Comparison of ENCODE assay signal across 8 cellular contexts in the genomic region with DNA sequence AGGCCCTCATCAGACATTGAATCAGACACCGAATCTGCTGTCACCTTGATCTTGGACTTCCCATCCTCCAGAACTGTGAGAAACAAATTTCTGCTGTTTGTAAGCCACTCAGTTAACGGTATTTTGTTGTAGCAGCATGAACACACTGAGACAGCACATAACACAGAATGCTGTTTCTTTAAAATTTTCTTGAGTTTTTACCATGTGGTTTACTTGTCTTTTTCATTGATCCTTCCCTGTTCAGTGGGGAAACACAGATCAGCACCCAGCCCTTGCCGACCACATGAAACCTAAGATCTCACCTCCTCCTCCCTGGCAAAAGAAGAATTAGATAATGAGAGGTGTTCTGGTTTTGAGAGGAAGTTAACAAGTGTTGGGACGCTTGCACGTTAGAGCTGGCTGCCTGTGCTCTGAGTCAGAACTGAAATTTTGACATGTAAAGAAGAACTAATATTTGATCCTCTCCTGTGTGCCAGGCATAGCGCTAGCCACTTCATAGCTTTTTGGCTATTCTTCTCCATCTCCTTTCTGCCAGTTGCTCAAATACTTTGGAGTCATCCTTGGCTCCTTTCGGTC.
DNase-seq lines count a peak whose midpoint lies in the region; ATAC-seq, FAIRE-seq and TF ChIP-seq lines count a peak whose summit lies in the region.

No MANE protein-coding gene starts in this region.

- TF ChIP-seq POLR2A in HepG2 (IDR thresholded peaks at IDR 0.05; ENCODE audit: insufficient read depth in 1 of 2, low read depth in 2 of 2, low read length in 2 of 2) (no peak), lower leg skin (IDR thresholded peaks at IDR 0.05) (no peak)

- peaks cover 28% of the 10 kb centered on the region for H3K36me3 Mint-ChIP-seq in activated CD4-positive, alpha-beta memory T cell treated with anti-CD3 and anti-CD28 coated beads for 36 hours

- H3K9me3 Mint-ChIP-seq in activated CD4-positive, alpha-beta memory T cell treated with anti-CD3 and anti-CD28 coated beads for 36 hours: peaks cover 11% of the 10 kb centered on the region

- POLR2A ChIA-PET in activated CD4-positive, alpha-beta memory T cell treated with anti-CD3 and anti-CD28 coated beads for 36 hours (lab: Charles Lee): interaction anchor here (0.8 to 2.0 kb wide), 6 partner anchors 10 to 181 kb away, joined by 3 to 12 read pairs (median 4); no protein-coding TSS in a partner anchor
- POLR2A ChIA-PET in HepG2 (lab: Yijun Ruan, JAX): interaction anchor here (1.0 to 2.1 kb wide), 4 partner anchors 90 to 180 kb away, joined by 3 to 8 read pairs (median 6); partner anchors contain the start of gene DHRS3

- H3K27me3 ChIP-seq in DND-41 (ENCODE audit: insufficient read depth, low read length, poor library complexity): no peaks in the 10 kb centered on the region
- no peaks in the 10 kb centered on the region for H3K27me3 ChIP-seq in HepG2 (ENCODE audit: control insufficient read depth in 1 of 2, insufficient read depth in 2 of 2, low read length in 2 of 2)

- TF ChIP-seq EP300 in HepG2 (IDR thresholded peaks at IDR 0.05; ENCODE audit: low read depth in 2 of 2, low read length in 2 of 2) (no peak), HepG2 (CRISPR knock-in tag; IDR thresholded peaks at IDR 0.05; ENCODE audit: borderline replicate concordance) (no peak)

- no peak overlapping the region for H3K4me2 ChIP-seq in DND-41 (ENCODE audit: insufficient read depth, low read length)
- no peak overlapping the region for H3K4me2 ChIP-seq in HepG2 (ENCODE audit: low read depth, low read length)

- WGBS in HepG2 (ENCODE audit: low lambda C conversion rate): 96% methylated on average over 7 of the region's 7 CpGs
- 57 to 61% methylated on average over 7 of the region's 7 CpGs for WGBS in lower leg skin, 2 donors

- H4K20me1 ChIP-seq in DND-41 (ENCODE audit: insufficient read depth, low read length): no peaks in the 10 kb centered on the region
- H4K20me1 ChIP-seq in HepG2 (ENCODE audit: insufficient read depth, low read length): no peaks in the 10 kb centered on the region

- peak overlapping the region; percentile 7 for H3K27ac ChIP-seq in DND-41 (ENCODE audit: low read length)
- H3K27ac ChIP-seq in HepG2 (ENCODE audit: extremely low read length, insufficient read depth, low read length): no peak overlapping the region

- peaks cover 80% of the 10 kb centered on the region for H3K4me1 Mint-ChIP-seq in activated CD4-positive, alpha-beta memory T cell treated with anti-CD3 and anti-CD28 coated beads for 36 hours (ENCODE audit: low read depth)

- no peaks in the 10 kb centered on the region for H3K27me3 Mint-ChIP-seq in activated CD4-positive, alpha-beta memory T cell treated with anti-CD3 and anti-CD28 coated beads for 36 hours

- TF ChIP-seq CTCF in DND-41 (IDR thresholded peaks at IDR 0.05; ENCODE audit: borderline replicate concordance, extremely low read depth, low read length, poor library complexity, severe bottlenecking) (no peak), HepG2 (CRISPR knock-in tag; IDR thresholded peaks at IDR 0.05) (no peak), lower leg skin (IDR thresholded peaks at IDR 0.05) (no peak)

- H3K79me2 ChIP-seq in DND-41 (ENCODE audit: insufficient read depth, low read length) (no peaks in the 10 kb centered on the region), HepG2 (ENCODE audit: insufficient read depth, low read length) (no peaks in the 10 kb centered on the region)

- H3K27ac Mint-ChIP-seq in activated CD4-positive, alpha-beta memory T cell treated with anti-CD3 and anti-CD28 coated beads for 36 hours: peak overlapping the region; percentile 52

- ATAC-seq in DND-41 (ENCODE audit: insufficient read depth, low read depth): peak; percentile 51
- ATAC-seq in HG03060 (IDR thresholded peaks at IDR 0.05; ENCODE audit: low read depth, unreplicated experiment): peak; percentile 32
- no peak for ATAC-seq in HepG2
- no peak for ATAC-seq in left colon
- no peak for ATAC-seq in HG02885 (IDR thresholded peaks at IDR 0.05; ENCODE audit: poor library complexity, unreplicated experiment)
- no peak for ATAC-seq in GM19467 (IDR thresholded peaks at IDR 0.05; ENCODE audit: unreplicated experiment)

- H3K9me3 ChIP-seq in DND-41 (ENCODE audit: insufficient read depth, low read length, severe bottlenecking) (no peaks in the 10 kb centered on the region), HepG2 (ENCODE audit: low read length) (no peaks in the 10 kb centered on the region)

- no peak for TF ChIP-seq RAD21 in HepG2 (CRISPR knock-in tag; IDR thresholded peaks at IDR 0.05)

- no peak overlapping the region for H3K4me3 Mint-ChIP-seq in activated CD4-positive, alpha-beta memory T cell treated with anti-CD3 and anti-CD28 coated beads for 36 hours

- H3K4me3 ChIP-seq in DND-41 (ENCODE audit: low read depth in 1 of 2, low read length in 2 of 2) (no peak overlapping the region), HepG2 (replicated peaks in 1 of 3; ENCODE audit: insufficient read depth in 1 of 3, low read depth in 2 of 3, low read length in 3 of 3) (no peak overlapping the region), lower leg skin (ENCODE audit: low read depth, poor library complexity, severe bottlenecking) (no peak overlapping the region)

- DNase-seq in DND-41: peak; percentile 56
- peak; percentile 72 for DNase-seq in activated CD4-positive, alpha-beta memory T cell treated with anti-CD3 and anti-CD28 coated beads for 36 hours
- no peak for DNase-seq in HepG2 (ENCODE audit: low spot score)
- no peak for DNase-seq in left colon
- no peak for DNase-seq in lower leg skin (ENCODE audit: low spot score in 2 of 2)

- H3K4me1 ChIP-seq in DND-41 (ENCODE audit: insufficient read depth, low read length) (peaks cover 47% of the 10 kb centered on the region), HepG2 (ENCODE audit: insufficient read depth, low read length) (peaks cover 71% of the 10 kb centered on the region)

- H3K9ac ChIP-seq in DND-41 (ENCODE audit: low read depth, low read length) (no peak overlapping the region), HepG2 (ENCODE audit: insufficient read depth, low read depth, low read length) (no peak overlapping the region)

- BruUV-seq in HepG2 (replicated peaks; lab: Mats Ljungman, UMichigan): no TSS peak

- CTCF ChIA-PET in activated CD4-positive, alpha-beta memory T cell treated with anti-CD3 and anti-CD28 coated beads for 36 hours (lab: Charles Lee): interaction anchor here (0.9 to 6.8 kb wide), 3 partner anchors 11 to 314 kb away, joined by 3 to 40 read pairs (median 33); partner anchors contain the start of gene DHRS3
- CTCF ChIA-PET in HepG2 (lab: Yijun Ruan, JAX; ENCODE audit: low intra/inter-chr PET ratio, low total read pairs): no interaction called here

- no peak overlapping the region for H2AFZ ChIP-seq in DND-41 (ENCODE audit: low read depth, low read length)
- no peak overlapping the region for H2AFZ ChIP-seq in HepG2 (ENCODE audit: low read length)

- intact Hi-C loops in activated CD4-positive, alpha-beta memory T cell treated with anti-CD3 and anti-CD28 coated beads for 36 hours (cut with micrococcal nuclease): loop anchor here (1.0 kb wide), 1 partner anchor 52 kb away; no protein-coding TSS in a partner anchor
- intact Hi-C loops in HepG2 (cut with micrococcal nuclease; ENCODE audit: unreplicated experiment) (no loop called here), left colon (cut with DNase I, micrococcal nuclease) (no loop called here), lower leg skin (cut with DNase I; ENCODE audit: low total_unique reads) (no loop called here)

- FAIRE-seq in HepG2 (lab: Jason Lieb, UNC): no peak

- in situ Hi-C loops in HepG2 (cut with HindIII; ENCODE audit: extremely low pct_ligation_motif_present, low pct_unique_long_range_greater_than_20kb): no loop called here

- H3K36me3 ChIP-seq in DND-41 (ENCODE audit: insufficient read depth, low read length): peaks cover 7% of the 10 kb centered on the region; the same call in 1 of the 2 replicates
- H3K36me3 ChIP-seq in HepG2 (replicated peaks in 1 of 2; ENCODE audit: control insufficient read depth in 1 of 2, insufficient read depth in 2 of 2, low read length in 2 of 2): no peaks in the 10 kb centered on the region; a peak in 1 of 5 replicates

TF ChIP-seq in HepG2, 621 proteins besides CTCF, POLR2A, EP300 and RAD21 (continues in another document):
- TF ChIP-seq ZNF12 (CRISPR knock-in tag; IDR thresholded peaks at IDR 0.05) (peak; percentile 96), ZNF3 (CRISPR knock-in tag; IDR thresholded peaks at IDR 0.05) (peak; percentile 68; the same call in 1 of the 2 replicates), ZNF644 (CRISPR knock-in tag; IDR thresholded peaks at IDR 0.05; ENCODE audit: low read depth) (no peak), GMEB1 (CRISPR knock-in tag; IDR thresholded peaks at IDR 0.05; ENCODE audit: borderline replicate concordance) (no peak)

Comparison
In these comparisons a context has a peak if more than half of its experiments do, and no peak if none do; other contexts are left out.
1. ATAC-seq: peak in DND-41 (single experiment) and HG03060 (single experiment); none in HepG2 (single experiment), left colon (single experiment), HG02885 (single experiment) and GM19467 (single experiment).
2. DNase-seq: peak in DND-41 (single experiment) and activated CD4-positive, alpha-beta memory T cell treated with anti-CD3 and anti-CD28 coated beads for 36 hours (single experiment); none in HepG2 (single experiment), left colon (0 of 2) and lower leg skin (0 of 2).